Comparison of ENCODE assay signal across 1 cellular context in genomic region chr22:46758867-46759290, GRCh38.
A peak's percentile ranks its signal among the peaks of the same experiment; 100 is the strongest.
TF ChIP-seq lines count a peak whose summit lies in the region.

No MANE protein-coding gene starts in this region.

TF ChIP-seq in HepG2, 621 proteins besides CTCF, POLR2A, EP300 and RAD21 (continued from another document and continues in another):
- TF ChIP-seq HNF1B (CRISPR knock-in tag; IDR thresholded peaks at IDR 0.05), result peak; percentile 69
- TF ChIP-seq TGIF2 (CRISPR knock-in tag; IDR thresholded peaks at IDR 0.05), result no peak
- no peak for TF ChIP-seq ARNT2 (CRISPR knock-in tag; IDR thresholded peaks at IDR 0.05; ENCODE audit: low read depth)
- TF ChIP-seq SRSF4 (IDR thresholded peaks at IDR 0.05; ENCODE audit: low read depth, low read length, poor library complexity, severe bottlenecking), result no peak
- TF ChIP-seq XRCC5 (optimal IDR thresholded peaks at IDR 0.05; ENCODE audit: low read length), result peak; percentile 86
- peak; percentile 87 for TF ChIP-seq SOX5 (CRISPR knock-in tag; IDR thresholded peaks at IDR 0.05; ENCODE audit: borderline replicate concordance)
- TF ChIP-seq ZNF276 (CRISPR knock-in tag; IDR thresholded peaks at IDR 0.05; ENCODE audit: low read depth), result no peak
- no peak for TF ChIP-seq PTBP1 (IDR thresholded peaks at IDR 0.05; ENCODE audit: low read depth, low read length, poor library complexity, severe bottlenecking)
- TF ChIP-seq ZBTB4 (CRISPR knock-in tag; IDR thresholded peaks at IDR 0.05; ENCODE audit: borderline replicate concordance), result no peak
- TF ChIP-seq ZNF569 (CRISPR knock-in tag; IDR thresholded peaks at IDR 0.05; ENCODE audit: borderline replicate concordance), result no peak
- TF ChIP-seq NFE2L2 (IDR thresholded peaks at IDR 0.05; ENCODE audit: low read length), result no peak; the same call in 1 of the 2 replicates
- no peak for TF ChIP-seq ZNF564 (CRISPR knock-in tag; IDR thresholded peaks at IDR 0.05)
- 0 out of 2 replicates have a peak, but pooled peaks have one; percentile 11 for TF ChIP-seq THAP7 (CRISPR knock-in tag; IDR thresholded peaks at IDR 0.05)
- TF ChIP-seq MIER3 (CRISPR knock-in tag; IDR thresholded peaks at IDR 0.05; ENCODE audit: borderline replicate concordance), result 0 out of 2 replicates have a peak, but pooled peaks have one; percentile 44
- peak; percentile 77; the same call in 1 of the 2 replicates for TF ChIP-seq ZNF280D (CRISPR knock-in tag; IDR thresholded peaks at IDR 0.05)
- TF ChIP-seq GLMP (CRISPR knock-in tag; IDR thresholded peaks at IDR 0.05; ENCODE audit: borderline replicate concordance), result no peak
- TF ChIP-seq KLF13 (CRISPR knock-in tag; IDR thresholded peaks at IDR 0.05), result no peak
- no peak for TF ChIP-seq PREB (CRISPR knock-in tag; IDR thresholded peaks at IDR 0.05)
- TF ChIP-seq PITX1 (CRISPR knock-in tag; IDR thresholded peaks at IDR 0.05), result peak; percentile 58; the same call in 1 of the 2 replicates
- TF ChIP-seq ZNF335 (CRISPR knock-in tag; IDR thresholded peaks at IDR 0.05), result peak; percentile 27; the same call in 1 of the 2 replicates
- TF ChIP-seq KDM5B (CRISPR knock-in tag; IDR thresholded peaks at IDR 0.05; ENCODE audit: borderline replicate concordance), result no peak
- TF ChIP-seq MAX (IDR thresholded peaks at IDR 0.05), result peak; percentile 32; the same call in 1 of the 2 replicates
- no peak for TF ChIP-seq NFYB (CRISPR knock-in tag; IDR thresholded peaks at IDR 0.05)
- TF ChIP-seq SMAD3 (CRISPR knock-in tag; IDR thresholded peaks at IDR 0.05), result peak; percentile 44; the same call in 1 of the 2 replicates
- TF ChIP-seq RCOR2 (CRISPR knock-in tag; IDR thresholded peaks at IDR 0.05), result no peak
- no peak for TF ChIP-seq TFE3 (CRISPR knock-in tag; IDR thresholded peaks at IDR 0.05)
- peak; percentile 73; the same call in 1 of the 2 replicates for TF ChIP-seq PHF21A (CRISPR knock-in tag; IDR thresholded peaks at IDR 0.05)
- TF ChIP-seq RFXAP (CRISPR knock-in tag; IDR thresholded peaks at IDR 0.05; ENCODE audit: borderline replicate concordance), result 0 out of 2 replicates have a peak, but pooled peaks have one; percentile 37
- no peak for TF ChIP-seq ZMAT5 (CRISPR knock-in tag; IDR thresholded peaks at IDR 0.05; ENCODE audit: borderline replicate concordance, low read depth)
- 0 out of 2 replicates have a peak, but pooled peaks have one; percentile 16 for TF ChIP-seq HBP1 (CRISPR knock-in tag; IDR thresholded peaks at IDR 0.05; ENCODE audit: low read depth)
- TF ChIP-seq ZNF703 (CRISPR knock-in tag; IDR thresholded peaks at IDR 0.05; ENCODE audit: borderline replicate concordance), result no peak
- TF ChIP-seq CERS6 (CRISPR knock-in tag; IDR thresholded peaks at IDR 0.05), result no peak
- no peak for TF ChIP-seq CSRNP1 (CRISPR knock-in tag; IDR thresholded peaks at IDR 0.05)
- TF ChIP-seq TEAD3 (CRISPR knock-in tag; optimal IDR thresholded peaks at IDR 0.05; ENCODE audit: borderline replicate concordance), result peak; percentile 63
- no peak for TF ChIP-seq SNRNP70 (IDR thresholded peaks at IDR 0.05; ENCODE audit: low read depth, low read length)
- TF ChIP-seq ZBTB20 (CRISPR knock-in tag; IDR thresholded peaks at IDR 0.05; ENCODE audit: borderline replicate concordance, low read depth), result peak; percentile 54; the same call in 1 of the 2 replicates
- TF ChIP-seq HNRNPLL (IDR thresholded peaks at IDR 0.05; ENCODE audit: low read depth, low read length, poor library complexity, severe bottlenecking), result no peak
- TF ChIP-seq ATM (IDR thresholded peaks at IDR 0.05; ENCODE audit: borderline replicate concordance), result no peak
